ENCODE assay signal across 2 cellular contexts in the genomic region with DNA sequence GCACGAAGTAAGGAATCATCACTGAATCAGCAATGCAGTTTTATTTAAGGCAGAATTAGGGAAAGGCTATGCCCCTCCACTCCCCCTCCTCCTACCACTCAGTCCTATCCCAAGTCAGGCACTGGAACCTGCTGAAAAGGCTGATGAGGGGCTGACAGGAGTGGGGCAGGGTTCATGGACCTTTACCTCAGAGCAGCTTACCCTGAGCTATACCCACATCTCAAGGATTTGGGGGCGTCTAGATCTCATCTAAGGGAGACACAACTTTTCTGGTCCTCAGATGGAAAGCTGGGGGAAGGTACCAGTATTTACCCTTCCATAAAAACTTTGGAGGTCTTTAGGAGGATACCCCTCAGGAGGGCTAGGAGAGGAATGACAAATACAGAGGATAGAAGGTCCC.
TF ChIP-seq lines count a peak whose summit lies in the region.

No MANE protein-coding gene starts in this region.

TF ChIP-seq in IMR-90, 13 proteins besides CTCF, POLR2A, EP300 and RAD21:
- TF ChIP-seq CEBPB (IDR thresholded peaks at IDR 0.05; ENCODE audit: low read depth, low read length) (no peak), RFX5 (IDR thresholded peaks at IDR 0.05; ENCODE audit: low read depth, low read length) (no peak), CHD1 (IDR thresholded peaks at IDR 0.05; ENCODE audit: low read depth, low read length) (no peak), SMC3 (IDR thresholded peaks at IDR 0.05; ENCODE audit: low read depth, low read length) (no peak), MXI1 (IDR thresholded peaks at IDR 0.05; ENCODE audit: borderline replicate concordance, low read depth, low read length) (no peak), RCOR1 (IDR thresholded peaks at IDR 0.05; ENCODE audit: insufficient replicate concordance, low read length) (no peak), MAZ (IDR thresholded peaks at IDR 0.05; ENCODE audit: borderline replicate concordance, low read depth, low read length) (no peak), FOS (IDR thresholded peaks at IDR 0.05; ENCODE audit: low read depth, low read length) (no peak), BHLHE40 (IDR thresholded peaks at IDR 0.05; ENCODE audit: low read depth, low read length) (no peak), MAFK (IDR thresholded peaks at IDR 0.05; ENCODE audit: low read depth, low read length) (no peak), NFE2L2 (IDR thresholded peaks at IDR 0.05; ENCODE audit: low read depth, low read length) (no peak)
- TF ChIP-seq, protein P1, sequence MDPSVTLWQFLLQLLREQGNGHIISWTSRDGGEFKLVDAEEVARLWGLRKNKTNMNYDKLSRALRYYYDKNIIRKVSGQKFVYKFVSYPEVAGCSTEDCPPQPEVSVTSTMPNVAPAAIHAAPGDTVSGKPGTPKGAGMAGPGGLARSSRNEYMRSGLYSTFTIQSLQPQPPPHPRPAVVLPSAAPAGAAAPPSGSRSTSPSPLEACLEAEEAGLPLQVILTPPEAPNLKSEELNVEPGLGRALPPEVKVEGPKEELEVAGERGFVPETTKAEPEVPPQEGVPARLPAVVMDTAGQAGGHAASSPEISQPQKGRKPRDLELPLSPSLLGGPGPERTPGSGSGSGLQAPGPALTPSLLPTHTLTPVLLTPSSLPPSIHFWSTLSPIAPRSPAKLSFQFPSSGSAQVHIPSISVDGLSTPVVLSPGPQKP (IDR thresholded peaks at IDR 0.05; ENCODE audit: borderline replicate concordance, low read depth, low read length): no peak
- TF ChIP-seq, protein P2, sequence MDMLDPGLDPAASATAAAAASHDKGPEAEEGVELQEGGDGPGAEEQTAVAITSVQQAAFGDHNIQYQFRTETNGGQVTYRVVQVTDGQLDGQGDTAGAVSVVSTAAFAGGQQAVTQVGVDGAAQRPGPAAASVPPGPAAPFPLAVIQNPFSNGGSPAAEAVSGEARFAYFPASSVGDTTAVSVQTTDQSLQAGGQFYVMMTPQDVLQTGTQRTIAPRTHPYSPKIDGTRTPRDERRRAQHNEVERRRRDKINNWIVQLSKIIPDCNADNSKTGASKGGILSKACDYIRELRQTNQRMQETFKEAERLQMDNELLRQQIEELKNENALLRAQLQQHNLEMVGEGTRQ (IDR thresholded peaks at IDR 0.05; ENCODE audit: low read depth, low read length): no peak

TF ChIP-seq in K562, 482 proteins besides CTCF, POLR2A, EP300 and RAD21:
- TF ChIP-seq TAF15 (IDR thresholded peaks at IDR 0.05; ENCODE audit: low read depth, low read length) (no peak), ZNF12 (CRISPR knock-in tag; IDR thresholded peaks at IDR 0.05) (peak; percentile 74)
